19 cellular contexts compared by ENCODE assay signal in the genomic region with DNA sequence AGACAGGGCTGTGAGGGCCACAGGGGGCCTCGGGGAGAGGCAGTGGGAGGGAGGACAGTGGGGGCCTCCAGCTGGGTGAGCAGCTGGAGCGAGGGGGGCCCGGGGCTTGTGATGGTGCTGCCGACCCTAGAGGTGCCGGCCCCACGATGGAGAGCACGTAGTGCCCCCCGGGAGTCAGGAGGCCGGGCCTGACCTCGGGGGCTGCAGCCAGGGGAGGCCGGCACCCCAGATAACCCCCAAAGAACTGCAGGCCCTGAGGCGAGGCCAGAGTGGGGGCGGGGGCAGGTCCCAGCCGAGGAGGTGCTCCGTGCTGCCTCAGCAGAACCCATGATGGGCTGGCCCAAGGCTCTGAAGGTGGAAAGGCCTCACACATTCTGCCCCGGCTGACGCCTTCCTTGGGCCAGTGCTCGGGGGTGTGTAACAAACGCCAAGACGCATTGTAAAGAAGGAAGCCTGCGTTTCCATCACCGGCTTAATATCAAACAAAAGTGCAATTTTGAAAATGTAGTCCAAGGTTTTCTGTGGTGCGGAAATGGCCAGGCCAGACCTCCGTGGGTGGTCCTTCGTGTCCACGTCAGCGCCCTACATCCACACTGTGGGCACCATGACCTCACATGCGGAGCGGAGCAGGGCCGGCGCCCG. TPM values are rescaled to one million over a fixed set of nuclear protein-coding genes. Genes with fewer than 3 reads are reported as not detected.
DNase-seq lines count a peak whose midpoint lies in the region; ATAC-seq and TF ChIP-seq lines count a peak whose summit lies in the region.
"Had no signal": no experiment of that assay in that cellular context is flagged by ENCODE, and none has a peak within 500 bp of the region (broad histone marks: within the 10 kb centered on the region; RNA-seq: fewer than 3 reads in every experiment).

No MANE protein-coding gene starts in this region.

- H3K36me3 ChIP-seq in BLaER1 treated with 17β-estradiol and CSF1 and Interleukin-3, amounts not matched to agents 10 nM and 100 nM, result no peaks in the 10 kb centered on the region
- H3K36me3 ChIP-seq in SJSA1 (no peaks in the 10 kb centered on the region), right atrium auricular region (no peaks in the 10 kb centered on the region), rectal smooth muscle tissue (ENCODE audit: control insufficient read depth, insufficient read depth, low read length) (no peaks in the 10 kb centered on the region)

- peak overlapping the region in 8 of 11 experiments; percentile 9 to 32 (median 18); a peak in 4 of 22 replicates for H3K4me2 ChIP-seq in BLaER1 treated with 17β-estradiol and CSF1 and Interleukin-3, amounts not matched to agents 10 nM and 100 nM
- H3K4me2 ChIP-seq: KMS-11 had no signal

- DNase-seq in SJSA1 (ENCODE audit: low read depth in 1 of 2, low spot score in 2 of 2) (no peak), right atrium auricular region (ENCODE audit: low spot score) (no peak), 8988T (no peak), NK-92 (lab: John Stamatoyannopoulos, UW; ENCODE audit: unreplicated experiment) (no peak)
- DNase-seq: activated CD8-positive, alpha-beta memory T cell treated with anti-CD3 and anti-CD28 coated beads, Interleukin-2, amount 50 U/mL, for 48 hours; activated effector memory CD4-positive, alpha-beta T cell treated with anti-CD3 and anti-CD28 coated beads, Interleukin-2, amount 50 U/mL, for 16 hours; CD4-positive, CD25-positive, alpha-beta regulatory T cell; dermis blood vessel endothelial cell; NCI-H1048; NCI-H510A treated with DMSO at 0.1 percent for 48 hours; SHP77 treated with DMSO at 0.1 percent for 48 hours; small intestine; stimulated activated CD4-positive, alpha-beta T cell treated with anti-CD3 and anti-CD28 coated beads, Interleukin-4, amount 100 ng/mL, for 24 hours had no signal

- no peaks in the 10 kb centered on the region for H3K9me3 ChIP-seq in BLaER1 treated with 17β-estradiol and CSF1 and Interleukin-3, amounts not matched to agents 10 nM and 100 nM (replicated peaks in 1 of 11)
- H3K9me3 ChIP-seq in SJSA1 (replicated peaks) (no peaks in the 10 kb centered on the region; the same call in 1 of the 2 replicates), right atrium auricular region (no peaks in the 10 kb centered on the region)

- no peaks in the 10 kb centered on the region; a peak in 1 of 22 replicates for H4K20me1 ChIP-seq in BLaER1 treated with 17β-estradiol and CSF1 and Interleukin-3, amounts not matched to agents 10 nM and 100 nM

- H3K4me1 ChIP-seq in BLaER1 treated with 17β-estradiol and CSF1 and Interleukin-3, amounts not matched to agents 10 nM and 100 nM, result peaks cover 6 to 24% (median 20%) of the 10 kb centered on the region in 10 experiments; a peak in 18 of 20 replicates
- peaks cover 35% of the 10 kb centered on the region for H3K4me1 ChIP-seq in SJSA1 (replicated peaks)
- H3K4me1 ChIP-seq in right atrium auricular region, result peaks cover 0 to 35% of the 10 kb centered on the region in 2 donors
- peaks cover 3% of the 10 kb centered on the region for H3K4me1 ChIP-seq in rectal smooth muscle tissue (ENCODE audit: control insufficient read depth, insufficient read depth, low read length)

- no peak overlapping the region for H3K4me3 ChIP-seq in BLaER1 treated with 17β-estradiol and CSF1 and Interleukin-3, amounts not matched to agents 10 nM and 100 nM
- no peak overlapping the region for H3K4me3 ChIP-seq in SJSA1
- H3K4me3 ChIP-seq in right atrium auricular region, result no peak overlapping the region
- H3K4me3 ChIP-seq in rectal smooth muscle tissue (ENCODE audit: low read length), result no peak overlapping the region

- TF ChIP-seq CTCF in right atrium auricular region (IDR thresholded peaks at IDR 0.05), result no peak

- ATAC-seq in GM19328 (IDR thresholded peaks at IDR 0.05; ENCODE audit: unreplicated experiment), result no peak
- ATAC-seq in HG03442 (IDR thresholded peaks at IDR 0.05; ENCODE audit: unreplicated experiment), result no peak

- H3K9ac ChIP-seq in BLaER1 treated with 17β-estradiol and CSF1 and Interleukin-3, amounts not matched to agents 10 nM and 100 nM, result no peak overlapping the region
- no peak overlapping the region for H3K9ac ChIP-seq in rectal smooth muscle tissue (ENCODE audit: low read length)
- H3K9ac ChIP-seq: KMS-11 had no signal

- no peaks in the 10 kb centered on the region for H3K27me3 ChIP-seq in BLaER1 treated with 17β-estradiol and CSF1 and Interleukin-3, amounts not matched to agents 10 nM and 100 nM
- no peaks in the 10 kb centered on the region for H3K27me3 ChIP-seq in SJSA1 (replicated peaks)
- no peaks in the 10 kb centered on the region for H3K27me3 ChIP-seq in right atrium auricular region
- no peaks in the 10 kb centered on the region for H3K27me3 ChIP-seq in rectal smooth muscle tissue (ENCODE audit: control insufficient read depth, insufficient read depth, low read length)

- H3K27ac ChIP-seq in BLaER1 treated with 17β-estradiol and CSF1 and Interleukin-3, amounts not matched to agents 10 nM and 100 nM, result no peak overlapping the region
- H3K27ac ChIP-seq in SJSA1 (peak overlapping the region; percentile 21; the same call in 1 of the 2 replicates), right atrium auricular region (peak overlapping the region; percentile 43 to 67), rectal smooth muscle tissue (ENCODE audit: low read depth, low read length) (peak overlapping the region; percentile 32)
- H3K27ac ChIP-seq: KMS-11, VCaP had no signal

RNA-seq across cellular contexts. Expression of a gene that starts 55.2 kb away (rescaled TPM):
- total RNA-seq in SJSA1 (2014; rRNA removed; shearing (Covaris generic)), result 108 and 149 TPM in 2 replicates
- 100 to 1,000 TPM; 201 to 278 TPM for total RNA-seq in right atrium auricular region

Comparison
In these comparisons a context has a peak if more than half of its experiments do, and no peak if none do; other contexts are left out.
1. H3K27ac ChIP-seq: peak in SJSA1 (single experiment), right atrium auricular region (2 of 2) and rectal smooth muscle tissue (single experiment); none in BLaER1 treated with 17β-estradiol and CSF1 and Interleukin-3, amounts not matched to agents 10 nM and 100 nM (0 of 11).